Comparison of ENCODE assay signal across 10 cellular contexts in genomic region chr14:92531151-92531873, GRCh38. TPM values are rescaled to one million over a fixed set of nuclear protein-coding genes. Genes with fewer than 3 reads are reported as not detected.
DNase-seq lines count a peak whose midpoint lies in the region; ATAC-seq and TF ChIP-seq lines count a peak whose summit lies in the region.
"Had no signal": no experiment of that assay in that cellular context is flagged by ENCODE, and none has a peak within 500 bp of the region (broad histone marks: within the 10 kb centered on the region; RNA-seq: fewer than 3 reads in every experiment).

No MANE protein-coding gene starts in this region.

- peak overlapping the region; percentile 55 for H3K27ac ChIP-seq in CD8-positive, alpha-beta T cell (ENCODE audit: low read depth, low read length)
- peak overlapping the region in 7 of 8 donors; percentile 61 to 85 (median 75) for H3K27ac ChIP-seq in spleen

- H3K4me1 ChIP-seq in CD8-positive, alpha-beta T cell (ENCODE audit: insufficient read depth, low read length) = peaks cover 66% of the 10 kb centered on the region
- H3K4me1 ChIP-seq in Loucy (ENCODE audit: insufficient read depth, low read length, poor library complexity, severe bottlenecking) = peaks cover 70% of the 10 kb centered on the region
- H3K4me1 ChIP-seq in spleen = peaks cover 13 to 99% (median 61%) of the 10 kb centered on the region in 6 donors

- peak overlapping the region; percentile 67 for H3K4me3 Mint-ChIP-seq in CD8-positive, alpha-beta T cell
- peak overlapping the region; percentile 57 for H3K4me3 Mint-ChIP-seq in activated naive CD4-positive, alpha-beta T cell treated with anti-CD3 and anti-CD28 coated beads, Interleukin-2, amount 50 U/mL, for 24 hours

- peaks cover 75% of the 10 kb centered on the region for H3K4me1 Mint-ChIP-seq in CD8-positive, alpha-beta T cell (ENCODE audit: low read depth)
- peaks cover 56% of the 10 kb centered on the region for H3K4me1 Mint-ChIP-seq in activated naive CD4-positive, alpha-beta T cell treated with anti-CD3 and anti-CD28 coated beads, Interleukin-2, amount 50 U/mL, for 24 hours

- 31 to 54% (median 35%) methylated on average over 13 to 14 of the region's 14 CpGs for WGBS in spleen, 5 donors

- peak overlapping the region; percentile 87 for H3K4me2 ChIP-seq in Loucy (ENCODE audit: low read depth, low read length, poor library complexity, severe bottlenecking)

- H3K27me3 ChIP-seq in CD8-positive, alpha-beta T cell (ENCODE audit: insufficient read depth, low read length) = no peaks in the 10 kb centered on the region
- H3K27me3 ChIP-seq in Loucy (ENCODE audit: insufficient read depth, low read length, poor library complexity, severe bottlenecking) (no peaks in the 10 kb centered on the region), spleen (replicated peaks in 1 of 7) (no peaks in the 10 kb centered on the region)

- H3K27ac Mint-ChIP-seq in CD8-positive, alpha-beta T cell = peak overlapping the region; percentile 99
- peak overlapping the region; percentile 90 for H3K27ac Mint-ChIP-seq in activated naive CD4-positive, alpha-beta T cell treated with anti-CD3 and anti-CD28 coated beads, Interleukin-2, amount 50 U/mL, for 24 hours

- peaks cover 96% of the 10 kb centered on the region for H3K79me2 ChIP-seq in Loucy (ENCODE audit: insufficient read depth, low read length)

- no peak overlapping the region for H2AFZ ChIP-seq in Loucy (ENCODE audit: low read length)

- no peak overlapping the region for H3K4me3 ChIP-seq in CD8-positive, alpha-beta T cell (ENCODE audit: low read depth, low read length)
- peak overlapping the region; percentile 64 for H3K4me3 ChIP-seq in Loucy (ENCODE audit: low read length, poor library complexity, severe bottlenecking)
- H3K4me3 ChIP-seq in spleen = peak overlapping the region in 1 of 8 donors; percentile 6

- peaks cover 5% of the 10 kb centered on the region; the same call in 1 of the 2 replicates for H3F3A ChIP-seq in Loucy (ENCODE audit: low read depth)

- peaks cover 3% of the 10 kb centered on the region for H4K20me1 ChIP-seq in Loucy (ENCODE audit: insufficient read depth, low read length, poor library complexity, severe bottlenecking)

- no peaks in the 10 kb centered on the region for H3K9me3 ChIP-seq in CD8-positive, alpha-beta T cell (ENCODE audit: low read length)
- H3K9me3 ChIP-seq in Loucy (ENCODE audit: insufficient read depth, low read depth, low read length) (no peaks in the 10 kb centered on the region), spleen (no peaks in the 10 kb centered on the region)

- intact Hi-C loops in CD8-positive, alpha-beta T cell (cut with DNase I, micrococcal nuclease) = loop anchor here (1.0 to 5.0 kb wide), 8 partner anchors 14 to 659 kb away; partner anchors contain the start of genes CPSF2 (in 1 of the 2) and NDUFB1 (in 1 of the 2)
- intact Hi-C loops in spleen (cut with DNase I; ENCODE audit: low total_unique reads) = no loop called here

- CTCF ChIA-PET in CD8-positive, alpha-beta T cell (lab: Charles Lee) = interaction anchor here (0.6 to 1.6 kb wide), 2 partner anchors 72 to 461 kb away, joined by 3 to 4 read pairs; no protein-coding TSS in a partner anchor

- H3K9me3 Mint-ChIP-seq in CD8-positive, alpha-beta T cell = no peaks in the 10 kb centered on the region
- no peaks in the 10 kb centered on the region for H3K9me3 Mint-ChIP-seq in activated naive CD4-positive, alpha-beta T cell treated with anti-CD3 and anti-CD28 coated beads, Interleukin-2, amount 50 U/mL, for 24 hours

- peak overlapping the region; percentile 71 for H3K9ac ChIP-seq in Loucy (ENCODE audit: low read depth, low read length, poor library complexity, severe bottlenecking)

- POLR2A ChIA-PET in CD8-positive, alpha-beta T cell (lab: Charles Lee) = interaction anchor here (1.4 kb wide), 2 partner anchors 47 to 55 kb away, joined by 3 to 5 read pairs; no protein-coding TSS in a partner anchor

- TF ChIP-seq POLR2A in spleen (IDR thresholded peaks at IDR 0.05) = peak in 1 of 3 donors; percentile 5

- peak; percentile 65 to 94 (median 84) for DNase-seq in CD8-positive, alpha-beta T cell
- DNase-seq in spleen (peak; percentile 89), NCI-H526 (lab: John Stamatoyannopoulos, UW) (no peak), DMS79 (lab: John Stamatoyannopoulos, UW) (no peak), NCI-H748 (lab: John Stamatoyannopoulos, UW; ENCODE audit: unreplicated experiment) (no peak)
- DNase-seq: Calu3, NCI-H1436 treated with DMSO at 0.1 percent for 48 hours had no signal

- H3K9me2 ChIP-seq in Loucy (replicated peaks; ENCODE audit: low read depth, low read length) = no peaks in the 10 kb centered on the region

- peak; percentile 85 for ATAC-seq in CD8-positive, alpha-beta T cell
- ATAC-seq in GM18502 (IDR thresholded peaks at IDR 0.05; ENCODE audit: poor library complexity, unreplicated experiment) = no peak

- no peaks in the 10 kb centered on the region for H3K36me3 ChIP-seq in CD8-positive, alpha-beta T cell (ENCODE audit: insufficient read depth, low read length)
- H3K36me3 ChIP-seq in Loucy (ENCODE audit: insufficient read depth, low read length) (no peaks in the 10 kb centered on the region), spleen (peaks cover 0 to 8% (median 0%) of the 10 kb centered on the region in 6 donors)

- no peak for TF ChIP-seq CTCF in CD8-positive, alpha-beta T cell (IDR thresholded peaks at IDR 0.05)
- TF ChIP-seq CTCF in Loucy (conservative IDR thresholded peaks at IDR 0.05; ENCODE audit: low read length) = no peak
- TF ChIP-seq CTCF in spleen (IDR thresholded peaks at IDR 0.05 in 8 of 11, conservative IDR thresholded peaks at IDR 0.05 in 3 of 11) = peak in 1 of 11 experiments; percentile 23

- peaks cover 6% of the 10 kb centered on the region for H3K36me3 Mint-ChIP-seq in CD8-positive, alpha-beta T cell
- H3K36me3 Mint-ChIP-seq in activated naive CD4-positive, alpha-beta T cell treated with anti-CD3 and anti-CD28 coated beads, Interleukin-2, amount 50 U/mL, for 24 hours = no peaks in the 10 kb centered on the region

- H3K27me3 Mint-ChIP-seq in CD8-positive, alpha-beta T cell (ENCODE audit: low read depth) = no peaks in the 10 kb centered on the region
- H3K27me3 Mint-ChIP-seq in activated naive CD4-positive, alpha-beta T cell treated with anti-CD3 and anti-CD28 coated beads, Interleukin-2, amount 50 U/mL, for 24 hours = no peaks in the 10 kb centered on the region

RNA-seq across cellular contexts. Expression of gene RIN3, which starts 17.7 kb away (rescaled TPM):
- 10 to 100 TPM; 82.4 to 82.7 TPM for total RNA-seq in CD8-positive, alpha-beta T cell
- 100 to 1,000 TPM in 2 of 7 donors, 10 to 100 TPM in 5; 65.4 to 117 (median 95.4) TPM for total RNA-seq in spleen
- polyA plus RNA-seq in spleen = 10 to 100 TPM; 17.2 to 28.8 (median 22.9) TPM

Comparison
In these comparisons a context has a peak if more than half of its experiments do, and no peak if none do; other contexts are left out.
1. DNase-seq: peak in CD8-positive, alpha-beta T cell (7 of 7) and spleen (single experiment); none in NCI-H526 (0 of 2), DMS79 (single experiment) and NCI-H748 (single experiment).